8 cellular contexts compared by ENCODE assay signal in genomic region chr22:41925783-41926460, GRCh38. TPM values are rescaled to one million over a fixed set of nuclear protein-coding genes. Genes with fewer than 3 reads are reported as not detected.
DNase-seq lines count a peak whose midpoint lies in the region; ATAC-seq and TF ChIP-seq lines count a peak whose summit lies in the region.

No MANE protein-coding gene starts in this region.

- ATAC-seq in GM18861 (IDR thresholded peaks at IDR 0.05; ENCODE audit: unreplicated experiment), result peak; percentile 20
- peak; percentile 81 to 83 for ATAC-seq in activated CD4-positive, CD25-positive, alpha-beta regulatory T cell treated with anti-CD3 and anti-CD28 coated beads, Interleukin-2, amount 50 U/mL, for 24 hours
- ATAC-seq in memory B cell (ENCODE audit: low read depth), result peak; percentile 41

- H3K27me3 Mint-ChIP-seq in memory B cell, result no peaks in the 10 kb centered on the region

- H3K27ac ChIP-seq in ACC112 (ENCODE audit: low read depth, low read length), result no peak overlapping the region

- no peaks in the 10 kb centered on the region for H3K36me3 ChIP-seq in ACC112 (ENCODE audit: insufficient read depth, low read length)

- H3K36me3 Mint-ChIP-seq in memory B cell, result peaks cover 18% of the 10 kb centered on the region

- H3K4me3 Mint-ChIP-seq in memory B cell, result peak overlapping the region; percentile 100

- H3K4me1 Mint-ChIP-seq in memory B cell, result peaks cover 47% of the 10 kb centered on the region

- H3K4me3 ChIP-seq in ACC112 (ENCODE audit: low read depth, low read length) (0 out of 2 replicates have a peak overlapping the region, but pooled peaks have one; percentile 51), choroid plexus epithelial cell (ENCODE audit: low read depth, low read length) (peak overlapping the region; percentile 36)

- DNase-seq in Kasumi-1 (lab: John Stamatoyannopoulos, UW), result peak; percentile 65 to 66
- peak; percentile 40 for DNase-seq in choroid plexus epithelial cell (ENCODE audit: low read depth)
- peak; percentile 91 for DNase-seq in memory B cell (ENCODE audit: low spot score in 2 of 2)
- peak; percentile 87 for DNase-seq in stimulated activated CD8-positive, alpha-beta memory T cell treated with anti-CD3 and anti-CD28 coated beads, Interleukin-4, amount 100 ng/mL, for 48 hours
- DNase-seq in A172 (ENCODE audit: low spot score), result no peak

- H3K4me1 ChIP-seq in ACC112 (ENCODE audit: control insufficient read depth, insufficient read depth, low read length, unreplicated experiment), result no peaks in the 10 kb centered on the region

- peak; percentile 60 for TF ChIP-seq CTCF in choroid plexus epithelial cell (conservative IDR thresholded peaks at IDR 0.05; ENCODE audit: low read depth, low read length)

- no peaks in the 10 kb centered on the region for H3K79me2 ChIP-seq in ACC112 (ENCODE audit: control insufficient read depth, insufficient read depth, low read length, unreplicated experiment)

- H2AFZ ChIP-seq in ACC112 (ENCODE audit: low read length, unreplicated experiment), result no peak overlapping the region

- peak overlapping the region; percentile 100 for H3K27ac Mint-ChIP-seq in memory B cell

- no peaks in the 10 kb centered on the region for H3K9me3 Mint-ChIP-seq in memory B cell

- peaks cover 7% of the 10 kb centered on the region; the same call in 1 of the 2 replicates for H3K27me3 ChIP-seq in ACC112 (ENCODE audit: insufficient read depth, low read length)

RNA-seq across cellular contexts. Expression of gene TNFRSF13C, which starts 0.7 kb away (rescaled TPM):
- total RNA-seq in A172 (2014; rRNA removed; shearing (Covaris generic)), result 0.03 TPM in 1 of 2 replicates, not detected in the other

RNA-seq across cellular contexts. Expression of gene SHISA8, which starts 11.0 kb away (rescaled TPM):
- total RNA-seq in A172 (2014; rRNA removed; shearing (Covaris generic)), result not detected in 2 replicates

RNA-seq across cellular contexts. Expression of gene CENPM, which starts 21.0 kb away (rescaled TPM):
- total RNA-seq in A172 (2014; rRNA removed; shearing (Covaris generic)), result 42.4 and 54.8 TPM in 2 replicates

RNA-seq across cellular contexts. Expression of gene SEPTIN3, which starts 43.3 kb away (rescaled TPM):
- 7.7 and 8.3 TPM in 2 replicates for total RNA-seq in A172 (2014; rRNA removed; shearing (Covaris generic))

Comparison
In these comparisons a context has a peak if more than half of its experiments do, and no peak if none do; other contexts are left out.
1. ATAC-seq: peak in every context shown above with its lines; median percentile 82 in activated CD4-positive, CD25-positive, alpha-beta regulatory T cell treated with anti-CD3 and anti-CD28 coated beads, Interleukin-2, amount 50 U/mL, for 24 hours; 41 in memory B cell; 20 in GM18861.